In genomic region chr7:144384071-144384470, GRCh38 we compare ENCODE assay signal across 10 cellular contexts. TPM values are rescaled to one million over a fixed set of nuclear protein-coding genes. Genes with fewer than 3 reads are reported as not detected.
DNase-seq lines count a peak whose midpoint lies in the region; ATAC-seq, FAIRE-seq and TF ChIP-seq lines count a peak whose summit lies in the region.
"Had no signal": no experiment of that assay in that cellular context is flagged by ENCODE, and none has a peak within 500 bp of the region (broad histone marks: within the 10 kb centered on the region; RNA-seq: fewer than 3 reads in every experiment).

No MANE protein-coding gene starts in this region.

- no peaks in the 10 kb centered on the region for H3K27me3 ChIP-seq in bronchial epithelial cell (ENCODE audit: control insufficient read depth, insufficient read depth, low read length)

- intact Hi-C loops in OCI-LY7 (cut with micrococcal nuclease; ENCODE audit: unreplicated experiment), result no loop called here

- no TSS peak for BruUV-seq in OCI-LY7 (replicated peaks; lab: Mats Ljungman, UMichigan)

- CTCF ChIA-PET in OCI-LY7 (lab: Charles Lee; ENCODE audit: unreplicated experiment), result no interaction called here

- no peaks in the 10 kb centered on the region for H3K9me3 ChIP-seq in OCI-LY7 (ENCODE audit: low read length)

- no peak overlapping the region for H3K27ac ChIP-seq in OCI-LY7 (ENCODE audit: low read depth, low read length, poor library complexity, severe bottlenecking)

- no peak overlapping the region for H3K4me2 ChIP-seq in OCI-LY7 (ENCODE audit: low read length)

- peak; percentile 73 for ATAC-seq in GM19328 (IDR thresholded peaks at IDR 0.05; ENCODE audit: unreplicated experiment)
- ATAC-seq in HG03159 (IDR thresholded peaks at IDR 0.05; ENCODE audit: unreplicated experiment), result peak; percentile 81

- no peaks in the 10 kb centered on the region for H3K9me2 ChIP-seq in OCI-LY7 (ENCODE audit: insufficient read depth, low read length)

- H4K20me1 ChIP-seq in OCI-LY7 (ENCODE audit: insufficient read depth, low read length), result no peaks in the 10 kb centered on the region

- DNase-seq in bronchial epithelial cell (ENCODE audit: low read depth), result peak; percentile 90
- DNase-seq in renal cortical epithelial cell (ENCODE audit: low read depth), result peak; percentile 98
- DNase-seq in OCI-LY7 (ENCODE audit: low spot score), result no peak
- DNase-seq in COR-L47 (lab: John Stamatoyannopoulos, UW), result no peak
- DNase-seq in NOMO-1 treated with DMSO at 0.1 percent for 48 hours (lab: John Stamatoyannopoulos, UW; ENCODE audit: unreplicated experiment), result no peak
- no peak for DNase-seq in HuH-7.5 (ENCODE audit: low spot score)
- DNase-seq: MV-4-11 had no signal

- POLR2A ChIA-PET in OCI-LY7 (lab: Charles Lee), result no interaction called here

- TF ChIP-seq CTCF in bronchial epithelial cell (IDR thresholded peaks at IDR 0.05; ENCODE audit: insufficient read depth, low read length, severe bottlenecking) (no peak), OCI-LY7 (conservative IDR thresholded peaks at IDR 0.05; ENCODE audit: low read length) (no peak)

- H3K79me2 ChIP-seq in OCI-LY7 (ENCODE audit: insufficient read depth, low read depth, low read length), result no peaks in the 10 kb centered on the region

- H3K4me3 ChIP-seq in bronchial epithelial cell (ENCODE audit: low read depth, low read length) (no peak overlapping the region), OCI-LY7 (ENCODE audit: low read depth, low read length, poor library complexity, severe bottlenecking) (no peak overlapping the region)

- FAIRE-seq in bronchial epithelial cell (lab: Jason Lieb, UNC), result no peak

- H3K36me3 ChIP-seq in bronchial epithelial cell (ENCODE audit: control insufficient read depth, insufficient read depth, low read length) (peaks cover 3% of the 10 kb centered on the region), OCI-LY7 (ENCODE audit: insufficient read depth, low read length) (no peaks in the 10 kb centered on the region)

- H3K4me1 ChIP-seq in OCI-LY7 (ENCODE audit: insufficient read depth, low read length, poor library complexity, severe bottlenecking), result no peaks in the 10 kb centered on the region

- H2AFZ ChIP-seq in OCI-LY7 (ENCODE audit: low read length), result no peak overlapping the region

RNA-seq across cellular contexts. Expression of gene NOBOX, which starts 19.4 kb away (rescaled TPM):
- total RNA-seq in bronchial epithelial cell (not detected in 2 replicates), renal cortical epithelial cell (not detected in 2 replicates), OCI-LY7 (2022) (not detected in 2 replicates)
- total RNA-seq in OCI-LY7 (2014; rRNA removed; shearing (Covaris generic)), result not detected in 2 replicates
- total RNA-seq: dermis microvascular lymphatic vessel endothelial cell had no signal

RNA-seq across cellular contexts. Expression of gene ARHGEF5, which starts 28.9 kb away (rescaled TPM):
- total RNA-seq in bronchial epithelial cell, result 10.5 and 14.3 TPM in 2 replicates
- 15.6 and 34.1 TPM in 2 replicates for total RNA-seq in renal cortical epithelial cell
- total RNA-seq in OCI-LY7 (2014; rRNA removed; shearing (Covaris generic)), result not detected in 2 replicates
- total RNA-seq in OCI-LY7 (2022), result not detected in 2 replicates

Comparison
In these comparisons a context has a peak if more than half of its experiments do, and no peak if none do; other contexts are left out.
1. DNase-seq: peak in bronchial epithelial cell (single experiment) and renal cortical epithelial cell (single experiment); none in OCI-LY7 (single experiment), COR-L47 (single experiment), NOMO-1 treated with DMSO at 0.1 percent for 48 hours (single experiment) and HuH-7.5 (single experiment).
2. RNA of gene ARHGEF5, which starts 28.9 kb away (total RNA-seq): 15.6 to 34.1 TPM in renal cortical epithelial cell and 10.5 to 14.3 TPM in bronchial epithelial cell; not detected in OCI-LY7; every median in the first group is over 10 times any median in the second.